In genomic region chr12:22172501-22172900, GRCh38 we compare ENCODE assay signal across 20 cellular contexts.
DNase-seq lines count a peak whose midpoint lies in the region; ATAC-seq, FAIRE-seq and TF ChIP-seq lines count a peak whose summit lies in the region.
"Had no signal": no experiment of that assay in that cellular context is flagged by ENCODE, and none has a peak within 500 bp of the region (broad histone marks: within the 10 kb centered on the region; RNA-seq: fewer than 3 reads in every experiment).

No MANE protein-coding gene starts in this region.

- no peaks in the 10 kb centered on the region for H3K36me3 ChIP-seq in bronchial epithelial cell (ENCODE audit: control insufficient read depth, insufficient read depth, low read length)
- H3K36me3 ChIP-seq: BE2C had no signal

- no peaks in the 10 kb centered on the region for H3K27me3 ChIP-seq in bronchial epithelial cell (ENCODE audit: control insufficient read depth, insufficient read depth, low read length)
- H3K27me3 ChIP-seq: BE2C had no signal

- intact Hi-C loops in sciatic nerve (cut with DNase I), result no loop called here

- FAIRE-seq in bronchial epithelial cell (lab: Jason Lieb, UNC), result peak; percentile 66
- FAIRE-seq: A549, D721Med, G401.6, GM12891, HepG2 had no signal

- DNase-seq in LHCN-M2 (ENCODE audit: low read depth) (peak; percentile 46), MV-4-11 (lab: John Stamatoyannopoulos, UW) (peak; percentile 14), bronchial epithelial cell (ENCODE audit: low read depth) (no peak), sciatic nerve (ENCODE audit: low spot score) (no peak), NCI-H1105 (lab: John Stamatoyannopoulos, UW) (no peak), NCI-H524 (lab: John Stamatoyannopoulos, UW) (no peak), mesenteric fat pad (ENCODE audit: low spot score) (no peak)
- DNase-seq: BE2C; CD8-positive, alpha-beta T cell; COR-L47; DMS153; DMS79 treated with DMSO at 0.1 percent for 48 hours; EL; H9 had no signal

- no peak for TF ChIP-seq CTCF in bronchial epithelial cell (IDR thresholded peaks at IDR 0.05; ENCODE audit: insufficient read depth, low read length, severe bottlenecking)

- ATAC-seq in sciatic nerve, result peak; percentile 42
- ATAC-seq: A549; CD8-positive, alpha-beta T cell; GM23338; HepG2 had no signal

- no peak overlapping the region for H3K4me3 ChIP-seq in bronchial epithelial cell (ENCODE audit: low read depth, low read length)
- H3K4me3 ChIP-seq: A549, GM23338 had no signal

Comparison
In these comparisons a context has a peak if more than half of its experiments do, and no peak if none do; other contexts are left out.
1. DNase-seq: peak in LHCN-M2 (single experiment) and MV-4-11 (single experiment); none in bronchial epithelial cell (single experiment), sciatic nerve (single experiment), NCI-H1105 (single experiment), NCI-H524 (0 of 2) and mesenteric fat pad (single experiment).